In the genomic region with DNA sequence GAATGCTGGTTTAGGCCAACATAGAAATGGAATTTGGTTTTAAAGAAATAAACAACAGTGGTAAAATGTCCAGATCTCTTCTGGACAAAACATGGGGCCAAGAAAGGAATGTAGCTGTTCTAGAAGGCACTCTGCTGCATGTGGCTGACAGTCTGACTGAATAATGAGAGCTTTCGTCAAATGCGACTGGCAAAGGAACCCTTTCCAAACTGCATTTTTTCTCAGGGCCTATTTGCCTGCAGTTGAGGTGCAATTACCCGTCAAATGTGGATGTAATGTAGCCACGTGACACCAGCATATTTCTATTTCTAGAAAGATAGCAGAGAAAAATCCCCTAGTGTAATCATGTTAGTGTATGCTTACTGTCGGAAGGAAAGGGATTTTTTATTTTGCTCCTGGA, we compare ENCODE assay signal across 24 cellular contexts.
"Had no signal": no experiment of that assay in that cellular context is flagged by ENCODE, and none has a peak within 500 bp of the region (broad histone marks: within the 10 kb centered on the region; RNA-seq: fewer than 3 reads in every experiment).

No MANE protein-coding gene starts in this region.

- H3K36me3 ChIP-seq: colonic mucosa, esophagus muscularis mucosa, esophagus squamous epithelium, gastrocnemius medialis, gastroesophageal sphincter, heart left ventricle had no signal

- H3K4me1 ChIP-seq: colonic mucosa, esophagus squamous epithelium, foreskin keratinocyte, gastrocnemius medialis, gastroesophageal sphincter, heart left ventricle had no signal

- ATAC-seq: effector memory CD8-positive, alpha-beta T cell; esophagus mucosa; foreskin keratinocyte; gastrocnemius medialis; gastroesophageal sphincter; heart left ventricle had no signal

- H3K9me3 Mint-ChIP-seq: dendritic cell treated with granulocyte-macrophage colony-stimulating factor and Interleukin-4, amounts not matched to agents 40 ng/mL and 50 ng/mL, for 4 days; endodermal cell had no signal

- H3K27ac Mint-ChIP-seq: dendritic cell treated with granulocyte-macrophage colony-stimulating factor and Interleukin-4, amounts not matched to agents 40 ng/mL and 50 ng/mL, for 4 days; effector memory CD8-positive, alpha-beta T cell; endodermal cell had no signal

- DNase-seq: colonic mucosa; cortex of kidney; dermis blood vessel endothelial cell; dorsolateral prefrontal cortex; effector CD4-positive, alpha-beta T cell; effector CD8-positive, alpha-beta T cell; effector memory CD4-positive, alpha-beta T cell; effector memory CD8-positive, alpha-beta T cell; endodermal cell; erythroblast; esophagus squamous epithelium; foreskin fibroblast; foreskin keratinocyte; foreskin melanocyte; gastrocnemius medialis; glutamatergic neuron; head of caudate nucleus; heart left ventricle had no signal

- H3K27me3 ChIP-seq: colonic mucosa, dorsolateral prefrontal cortex, esophagus muscularis mucosa, esophagus squamous epithelium, foreskin keratinocyte, gastrocnemius medialis, gastroesophageal sphincter, heart left ventricle had no signal

- H3K27ac ChIP-seq: colonic mucosa, coronary artery, dorsolateral prefrontal cortex, epithelial cell of prostate, esophagus muscularis mucosa, esophagus squamous epithelium, foreskin keratinocyte, gastrocnemius medialis, gastroesophageal sphincter, heart left ventricle had no signal

- H3K9me3 ChIP-seq: colonic mucosa, esophagus muscularis mucosa, esophagus squamous epithelium, gastrocnemius medialis, gastroesophageal sphincter, heart left ventricle had no signal

- H3K27me3 Mint-ChIP-seq: dendritic cell treated with granulocyte-macrophage colony-stimulating factor and Interleukin-4, amounts not matched to agents 40 ng/mL and 50 ng/mL, for 4 days; effector memory CD8-positive, alpha-beta T cell had no signal

- H3K4me3 Mint-ChIP-seq: dendritic cell treated with granulocyte-macrophage colony-stimulating factor and Interleukin-4, amounts not matched to agents 40 ng/mL and 50 ng/mL, for 4 days; effector memory CD8-positive, alpha-beta T cell; endodermal cell had no signal

- H3K4me3 ChIP-seq: colonic mucosa, coronary artery, dorsolateral prefrontal cortex, esophagus muscularis mucosa, esophagus squamous epithelium, gastrocnemius medialis, gastroesophageal sphincter, heart left ventricle had no signal

- H3K4me1 Mint-ChIP-seq: endodermal cell had no signal
